10 cellular contexts compared by ENCODE assay signal in genomic region chr2:85607268-85608215, GRCh38. TPM values are rescaled to one million over a fixed set of nuclear protein-coding genes. Genes with fewer than 3 reads are reported as not detected.
DNase-seq lines count a peak whose midpoint lies in the region; ATAC-seq and TF ChIP-seq lines count a peak whose summit lies in the region.
"Had no signal": no experiment of that assay in that cellular context is flagged by ENCODE, and none has a peak within 500 bp of the region (broad histone marks: within the 10 kb centered on the region; RNA-seq: fewer than 3 reads in every experiment).

No MANE protein-coding gene starts in this region.

- intact Hi-C loops in stomach (cut with DNase I; ENCODE audit: low total_unique reads), result no loop called here

- no peaks in the 10 kb centered on the region for H3K27me3 ChIP-seq in stomach
- no peaks in the 10 kb centered on the region for H3K27me3 ChIP-seq in effector memory CD4-positive, alpha-beta T cell (replicated peaks; ENCODE audit: control insufficient read depth, insufficient read depth, low read length, poor library complexity, severe bottlenecking)

- peaks cover 6% of the 10 kb centered on the region for H3K36me3 Mint-ChIP-seq in activated naive CD8-positive, alpha-beta T cell
- peaks cover 12% of the 10 kb centered on the region for H3K36me3 Mint-ChIP-seq in activated naive CD8-positive, alpha-beta T cell treated with anti-CD3 and anti-CD28 coated beads, Interleukin-2, amount 50 U/mL, for 24 hours (ENCODE audit: low read depth)

- no peak for ATAC-seq in activated naive CD8-positive, alpha-beta T cell treated with anti-CD3 and anti-CD28 coated beads, Interleukin-2, amount 50 U/mL, for 24 hours

- TF ChIP-seq EP300 in stomach (IDR thresholded peaks at IDR 0.05), result no peak

- H3K4me3 Mint-ChIP-seq in activated naive CD8-positive, alpha-beta T cell, result no peak overlapping the region
- H3K4me3 Mint-ChIP-seq in activated naive CD8-positive, alpha-beta T cell treated with anti-CD3 and anti-CD28 coated beads, Interleukin-2, amount 50 U/mL, for 24 hours, result no peak overlapping the region

- peaks cover 39% of the 10 kb centered on the region for H3K4me1 Mint-ChIP-seq in activated naive CD8-positive, alpha-beta T cell (ENCODE audit: low read depth)
- peaks cover 39% of the 10 kb centered on the region for H3K4me1 Mint-ChIP-seq in activated naive CD8-positive, alpha-beta T cell treated with anti-CD3 and anti-CD28 coated beads, Interleukin-2, amount 50 U/mL, for 24 hours

- no peak for TF ChIP-seq POLR2A in stomach (IDR thresholded peaks at IDR 0.05)

- H3K9me3 Mint-ChIP-seq in activated naive CD8-positive, alpha-beta T cell (ENCODE audit: low read depth), result no peaks in the 10 kb centered on the region
- H3K9me3 Mint-ChIP-seq in activated naive CD8-positive, alpha-beta T cell treated with anti-CD3 and anti-CD28 coated beads, Interleukin-2, amount 50 U/mL, for 24 hours, result no peaks in the 10 kb centered on the region

- H3K4me1 ChIP-seq in stomach, result peaks cover 67 to 88% (median 83%) of the 10 kb centered on the region in 4 donors
- peaks cover 7% of the 10 kb centered on the region for H3K4me1 ChIP-seq in effector memory CD4-positive, alpha-beta T cell (ENCODE audit: control insufficient read depth, insufficient read depth, low read length, poor library complexity, severe bottlenecking)

- H3K27ac ChIP-seq in stomach, result peak overlapping the region; percentile 60 to 94 (median 88)
- no peak overlapping the region for H3K27ac ChIP-seq in effector memory CD4-positive, alpha-beta T cell (ENCODE audit: insufficient read depth, low read length, poor library complexity, severe bottlenecking)

- H3K36me3 ChIP-seq in stomach, result peaks cover 9 to 33% (median 21%) of the 10 kb centered on the region in 4 donors
- peaks cover 10% of the 10 kb centered on the region for H3K36me3 ChIP-seq in effector memory CD4-positive, alpha-beta T cell (ENCODE audit: control insufficient read depth, insufficient read depth, low read length)

- H3K27me3 Mint-ChIP-seq in activated naive CD8-positive, alpha-beta T cell, result no peaks in the 10 kb centered on the region
- H3K27me3 Mint-ChIP-seq in activated naive CD8-positive, alpha-beta T cell treated with anti-CD3 and anti-CD28 coated beads, Interleukin-2, amount 50 U/mL, for 24 hours, result no peaks in the 10 kb centered on the region

- H3K9me3 ChIP-seq in stomach, result no peaks in the 10 kb centered on the region
- H3K9me3 ChIP-seq in effector memory CD4-positive, alpha-beta T cell (ENCODE audit: control insufficient read depth, low read length), result no peaks in the 10 kb centered on the region

- peak overlapping the region in 1 of 4 donors; percentile 2 for H3K4me3 ChIP-seq in stomach
- no peak overlapping the region for H3K4me3 ChIP-seq in effector memory CD4-positive, alpha-beta T cell (ENCODE audit: insufficient read depth, low read depth, low read length, poor library complexity, severe bottlenecking)

- WGBS in stomach, 5 donors, result 39 to 64% (median 46%) methylated on average over 9 of the region's 9 CpGs

- TF ChIP-seq CTCF in stomach (IDR thresholded peaks at IDR 0.05), result no peak

- DNase-seq in activated naive CD8-positive, alpha-beta T cell treated with anti-CD3 and anti-CD28 coated beads, Interleukin-2, amount 50 U/mL, for 24 hours, result no peak
- DNase-seq in islet precursor cell (peak; percentile 52), stomach (no peak), T1000 (lab: John Stamatoyannopoulos, UW) (no peak)
- no peak for DNase-seq in effector memory CD4-positive, alpha-beta T cell
- DNase-seq: ACHN; activated CD8-positive, alpha-beta memory T cell treated with anti-CD3 and anti-CD28 coated beads, Interleukin-2, amount 50 U/mL, for 4 hours; stimulated activated CD4-positive, alpha-beta T cell treated with anti-CD3 and anti-CD28 coated beads, Interleukin-15, amount 100 ng/mL, for 24 hours; T-helper 9 cell had no signal

- peak overlapping the region; percentile 66 for H3K27ac Mint-ChIP-seq in activated naive CD8-positive, alpha-beta T cell
- H3K27ac Mint-ChIP-seq in activated naive CD8-positive, alpha-beta T cell treated with anti-CD3 and anti-CD28 coated beads, Interleukin-2, amount 50 U/mL, for 24 hours, result no peak overlapping the region

RNA-seq across cellular contexts. Expression of gene C2orf68, which starts 4.3 kb away (rescaled TPM):
- 10 to 100 TPM; 12.7 to 40.8 (median 19.7) TPM for total RNA-seq in stomach
- polyA plus RNA-seq in stomach, result 10 to 100 TPM; 19.9 to 22.5 (median 20.5) TPM

RNA-seq across cellular contexts. Expression of gene TMEM150A, which starts 5.0 kb away (rescaled TPM):
- total RNA-seq in stomach, result 10 to 100 TPM in 3 of 5 donors, 1 to 10 TPM in 1, not detected in 1; 5.0 to 62.4 (median 24.9) TPM
- polyA plus RNA-seq in stomach, result 10 to 100 TPM; 15.9 to 27.8 (median 21.3) TPM

RNA-seq across cellular contexts. Expression of gene USP39, which starts 8.4 kb away (rescaled TPM):
- total RNA-seq in stomach, result 100 to 1,000 TPM in 2 of 5 donors, 10 to 100 TPM in 3; 17.5 to 454 (median 51.0) TPM
- 10 to 100 TPM; 30.9 to 38.6 (median 37.5) TPM for polyA plus RNA-seq in stomach

RNA-seq across cellular contexts. Expression of gene RNF181, which starts 12.0 kb away (rescaled TPM):
- total RNA-seq in stomach, result 100 to 1,000 TPM in 1 of 5 donors, 10 to 100 TPM in 3, not detected in 1; 11.3 to 143 (median 79.1) TPM
- polyA plus RNA-seq in stomach, result 100 to 1,000 TPM; 217 to 272 (median 223) TPM

RNA-seq across cellular contexts. Expression of gene VAMP5, which starts 23.3 kb away (rescaled TPM):
- total RNA-seq in stomach, result 10 to 100 TPM in 4 of 5 donors, 1 to 10 TPM in 1; 7.7 to 82.6 (median 29.5) TPM
- 10 to 100 TPM; 87.7 to 95.1 (median 90.4) TPM for polyA plus RNA-seq in stomach
